ENCODE assay signal across 11 cellular contexts in the genomic region with DNA sequence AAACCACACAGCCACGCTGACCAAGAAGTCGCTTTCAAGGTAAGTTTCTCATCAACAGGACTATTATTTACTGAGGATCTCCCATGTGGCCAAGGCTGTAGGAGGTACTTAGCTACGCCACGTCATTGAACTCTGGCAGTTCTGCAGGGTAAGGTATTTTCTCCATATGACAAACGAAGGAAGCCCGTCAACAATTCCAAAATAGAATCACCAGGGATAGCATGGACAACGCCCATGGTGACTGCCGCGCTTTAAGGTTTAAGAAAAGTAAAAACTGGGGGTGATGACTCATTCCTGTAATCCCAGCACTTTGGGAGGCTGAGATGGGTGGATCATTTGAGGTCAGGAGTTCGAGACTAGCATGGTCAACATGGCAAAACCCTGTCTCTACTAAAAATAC. TPM values are rescaled to one million over a fixed set of nuclear protein-coding genes. Genes with fewer than 3 reads are reported as not detected.
DNase-seq lines count a peak whose midpoint lies in the region; ATAC-seq and TF ChIP-seq lines count a peak whose summit lies in the region.
"Had no signal": no experiment of that assay in that cellular context is flagged by ENCODE, and none has a peak within 500 bp of the region (broad histone marks: within the 10 kb centered on the region; RNA-seq: fewer than 3 reads in every experiment).

No MANE protein-coding gene starts in this region.

- peaks cover 0 to 3% (median 1%) of the 10 kb centered on the region in 3 donors for H3K27me3 Mint-ChIP-seq in immature natural killer cell (ENCODE audit: low read depth in 3 of 3)

- H3K4me1 Mint-ChIP-seq in immature natural killer cell, result peaks cover 83 to 97% of the 10 kb centered on the region in 2 donors

- in situ Hi-C loops in astrocyte of the spinal cord (cut with HindIII; ENCODE audit: low sequenced_read_pairs), result no loop called here

- ATAC-seq in GM21526 (IDR thresholded peaks at IDR 0.05; ENCODE audit: low FRiP score, unreplicated experiment), result no peak
- ATAC-seq: activated T-cell treated with anti-CD3 and anti-CD28 coated beads, Interleukin-2, amount 50 U/mL, for 4 hours had no signal

- no peak overlapping the region for H3K4me3 Mint-ChIP-seq in immature natural killer cell
- H3K4me3 Mint-ChIP-seq: activated T-cell treated with anti-CD3 and anti-CD28 coated beads, Interleukin-2, amount 50 U/mL, for 4 hours; T-helper 2 cell treated with Interferon-gamma antibody and Interleukin-4, amounts not matched to agents 5 μg/mL and 100 μg/mL, for 36 hours had no signal

- peaks cover 0 to 12% (median 3%) of the 10 kb centered on the region in 3 donors for H3K36me3 Mint-ChIP-seq in immature natural killer cell

- H3K27ac ChIP-seq in substantia nigra (ENCODE audit: low read depth, low read length, poor library complexity, severe bottlenecking), result peak overlapping the region; percentile 51

- H3K4me3 ChIP-seq in astrocyte of the spinal cord (ENCODE audit: low read depth, low read length), result no peak overlapping the region

- no peaks in the 10 kb centered on the region for H3K9me3 Mint-ChIP-seq in immature natural killer cell
- H3K9me3 Mint-ChIP-seq: activated T-cell treated with anti-CD3 and anti-CD28 coated beads, Interleukin-2, amount 50 U/mL, for 4 hours; T-helper 2 cell treated with Interferon-gamma antibody and Interleukin-4, amounts not matched to agents 5 μg/mL and 100 μg/mL, for 36 hours had no signal

- peak overlapping the region; percentile 66 to 98 (median 90) for H3K27ac Mint-ChIP-seq in immature natural killer cell
- H3K27ac Mint-ChIP-seq: T-helper 2 cell treated with Interferon-gamma antibody and Interleukin-4, amounts not matched to agents 5 μg/mL and 100 μg/mL, for 36 hours had no signal

- DNase-seq in HPDE6-E6E7 (ENCODE audit: extremely low spot score) (peak; percentile 76), astrocyte of the spinal cord (ENCODE audit: low read depth, low spot score) (peak; percentile 88), immature natural killer cell (no peak), substantia nigra (lab: John Stamatoyannopoulos, UW) (no peak), Ammon's horn (ENCODE audit: low spot score) (no peak), NCI-H2171 (lab: John Stamatoyannopoulos, UW) (no peak)
- DNase-seq: activated T-cell treated with anti-CD3 and anti-CD28 coated beads, Interleukin-2, amount 50 U/mL, for 4 hours; DND-41; NCI-H524 treated with DMSO at 0.1 percent for 48 hours had no signal

- TF ChIP-seq CTCF in astrocyte of the spinal cord (IDR thresholded peaks at IDR 0.05; ENCODE audit: low read depth, low read length), result no peak

RNA-seq across cellular contexts. Expression of a gene that starts 28.6 kb away (rescaled TPM):
- polyA plus RNA-seq in immature natural killer cell, result 10 to 100 TPM in 2 of 3 donors, under 1 TPM in 1; 0.66 to 34.9 (median 11.9) TPM

RNA-seq across cellular contexts. Expression of a gene that starts 51.1 kb away (rescaled TPM):
- polyA plus RNA-seq in immature natural killer cell, result not detected

Comparison
In these comparisons a context has a peak if more than half of its experiments do, and no peak if none do; other contexts are left out.
1. DNase-seq: peak in HPDE6-E6E7 (single experiment) and astrocyte of the spinal cord (single experiment); none in immature natural killer cell (0 of 3), substantia nigra (0 of 49), Ammon's horn (single experiment) and NCI-H2171 (single experiment).